In genomic region chr1:48208652-48209051, GRCh38 we compare ENCODE assay signal across 1 cellular context.
TF ChIP-seq lines count a peak whose summit lies in the region.

No MANE protein-coding gene starts in this region.

TF ChIP-seq in H1, 55 proteins besides CTCF, POLR2A, EP300 and RAD21 (continued from another document):
- TF ChIP-seq FOSL1 (IDR thresholded peaks at IDR 0.05; ENCODE audit: insufficient read depth, low read depth, low read length): no peak
- TF ChIP-seq SP2 (IDR thresholded peaks at IDR 0.05; ENCODE audit: low read length): no peak
- no peak for TF ChIP-seq PHF8 (conservative IDR thresholded peaks at IDR 0.05; ENCODE audit: low read depth, low read length)
- TF ChIP-seq SRF (IDR thresholded peaks at IDR 0.05; ENCODE audit: low read depth, low read length): no peak
- no peak for TF ChIP-seq CREB1 (IDR thresholded peaks at IDR 0.05)
- TF ChIP-seq CBX5 (IDR thresholded peaks at IDR 0.05; ENCODE audit: low read depth, low read length): no peak
- no peak for TF ChIP-seq TAF1 (IDR thresholded peaks at IDR 0.05; ENCODE audit: low read depth, low read length)
- no peak for TF ChIP-seq TCF12 (IDR thresholded peaks at IDR 0.05; ENCODE audit: low read depth, low read length)
- no peak for TF ChIP-seq CTBP2 (IDR thresholded peaks at IDR 0.05; ENCODE audit: borderline replicate concordance, insufficient read depth, insufficient read length, low read length)
- TF ChIP-seq RNF2 (IDR thresholded peaks at IDR 0.05; ENCODE audit: borderline replicate concordance, low read depth, low read length, missing control alignments, poor library complexity, severe bottlenecking): no peak
- no peak for TF ChIP-seq SP4 (IDR thresholded peaks at IDR 0.05; ENCODE audit: low read length)
- no peak for TF ChIP-seq RBBP5 (IDR thresholded peaks at IDR 0.05; ENCODE audit: borderline replicate concordance, low read depth, low read length)
- no peak for TF ChIP-seq BACH1 (IDR thresholded peaks at IDR 0.05; ENCODE audit: low read length)
